10 cellular contexts compared by ENCODE assay signal in genomic region chr12:68641138-68641537, GRCh38. TPM values are rescaled to one million over a fixed set of nuclear protein-coding genes. Genes with fewer than 3 reads are reported as not detected.
DNase-seq lines count a peak whose midpoint lies in the region; ATAC-seq and TF ChIP-seq lines count a peak whose summit lies in the region.
"Had no signal": no experiment of that assay in that cellular context is flagged by ENCODE, and none has a peak within 500 bp of the region (broad histone marks: within the 10 kb centered on the region; RNA-seq: fewer than 3 reads in every experiment).

No MANE protein-coding gene starts in this region.

- DNase-seq in activated CD4-positive, alpha-beta T cell treated with anti-CD3 and anti-CD28 coated beads for 24 hours (ENCODE audit: low read depth in 2 of 2), result peak; percentile 23 to 31
- no peak for DNase-seq in activated CD4-positive, alpha-beta T cell treated with anti-CD3 and anti-CD28 coated beads for 1 hour
- peak; percentile 48 for DNase-seq in activated T-helper 2 cell treated with anti-CD3 and anti-CD28 coated beads, Interferon-gamma antibody, Interleukin-2, Interleukin-4, amounts not matched to agents 10 μg/mL and 5 μg/mL and 100 μg/mL, durations not matched to agents 14 hours and 24 hours and 36 hours (ENCODE audit: low spot score)
- peak; percentile 22 to 41 (median 40) for DNase-seq in stimulated activated CD4-positive, alpha-beta T cell treated with anti-CD3 and anti-CD28 coated beads, TNF-alpha, amount 100 ng/mL, for 24 hours (ENCODE audit: low read depth in 3 of 3)
- DNase-seq in T-helper 9 cell (no peak), NCI-H345 treated with DMSO at 0.1 percent for 48 hours (lab: John Stamatoyannopoulos, UW; ENCODE audit: unreplicated experiment) (no peak), spleen (no peak)

- peak overlapping the region in 1 of 8 donors; percentile 24 for H3K4me3 ChIP-seq in spleen
- H3K4me3 ChIP-seq: A549, SJSA1 had no signal

- no peaks in the 10 kb centered on the region for H3K9me3 Mint-ChIP-seq in activated T-helper 2 cell treated with anti-CD3 and anti-CD28 coated beads, Interferon-gamma antibody, Interleukin-2, Interleukin-4, amounts not matched to agents 10 μg/mL and 5 μg/mL and 100 μg/mL, durations not matched to agents 14 hours and 24 hours and 36 hours

- no peak for TF ChIP-seq POLR2A in spleen (IDR thresholded peaks at IDR 0.05)

- no peaks in the 10 kb centered on the region for H3K27me3 Mint-ChIP-seq in activated T-helper 2 cell treated with anti-CD3 and anti-CD28 coated beads, Interferon-gamma antibody, Interleukin-2, Interleukin-4, amounts not matched to agents 10 μg/mL and 5 μg/mL and 100 μg/mL, durations not matched to agents 14 hours and 24 hours and 36 hours (ENCODE audit: low read depth)

- peak; percentile 88 for ATAC-seq in HG03108 (IDR thresholded peaks at IDR 0.05; ENCODE audit: unreplicated experiment)
- ATAC-seq: A549 had no signal

- H3K9me3 ChIP-seq in spleen, result no peaks in the 10 kb centered on the region
- H3K9me3 ChIP-seq: A549, SJSA1 had no signal

- H3K36me3 Mint-ChIP-seq in activated T-helper 2 cell treated with anti-CD3 and anti-CD28 coated beads, Interferon-gamma antibody, Interleukin-2, Interleukin-4, amounts not matched to agents 10 μg/mL and 5 μg/mL and 100 μg/mL, durations not matched to agents 14 hours and 24 hours and 36 hours (ENCODE audit: low read depth), result peaks cover 33% of the 10 kb centered on the region

- WGBS in spleen, 5 donors, result 22 to 44% (median 29%) methylated on average over 5 of the region's 5 CpGs

- peak overlapping the region; percentile 28 for H3K27ac Mint-ChIP-seq in activated T-helper 2 cell treated with anti-CD3 and anti-CD28 coated beads, Interferon-gamma antibody, Interleukin-2, Interleukin-4, amounts not matched to agents 10 μg/mL and 5 μg/mL and 100 μg/mL, durations not matched to agents 14 hours and 24 hours and 36 hours

- peak overlapping the region in 4 of 8 donors; percentile 19 to 55 (median 33) for H3K27ac ChIP-seq in spleen
- H3K27ac ChIP-seq: A549, SJSA1 had no signal

- intact Hi-C loops in activated T-helper 2 cell treated with anti-CD3 and anti-CD28 coated beads, Interferon-gamma antibody, Interleukin-2, Interleukin-4, amounts not matched to agents 10 μg/mL and 5 μg/mL and 100 μg/mL, durations not matched to agents 14 hours and 24 hours and 36 hours (cut with micrococcal nuclease), result loop anchor here (1.0 to 5.0 kb wide), 4 partner anchors 29 to 276 kb away; partner anchors contain the start of gene NUP107
- intact Hi-C loops in spleen (cut with DNase I; ENCODE audit: low total_unique reads), result no loop called here

- peaks cover 55 to 100% (median 82%) of the 10 kb centered on the region in 6 donors for H3K4me1 ChIP-seq in spleen

- H3K4me3 Mint-ChIP-seq in activated T-helper 2 cell treated with anti-CD3 and anti-CD28 coated beads, Interferon-gamma antibody, Interleukin-2, Interleukin-4, amounts not matched to agents 10 μg/mL and 5 μg/mL and 100 μg/mL, durations not matched to agents 14 hours and 24 hours and 36 hours (ENCODE audit: low read depth), result peak overlapping the region; percentile 6

- no peak for TF ChIP-seq CTCF in spleen (IDR thresholded peaks at IDR 0.05 in 8 of 11, conservative IDR thresholded peaks at IDR 0.05 in 3 of 11)

- peaks cover 57% of the 10 kb centered on the region for H3K4me1 Mint-ChIP-seq in activated T-helper 2 cell treated with anti-CD3 and anti-CD28 coated beads, Interferon-gamma antibody, Interleukin-2, Interleukin-4, amounts not matched to agents 10 μg/mL and 5 μg/mL and 100 μg/mL, durations not matched to agents 14 hours and 24 hours and 36 hours (ENCODE audit: low read depth)

- no peaks in the 10 kb centered on the region for H3K27me3 ChIP-seq in spleen (replicated peaks in 1 of 7)
- H3K27me3 ChIP-seq: SJSA1 had no signal

- H3K36me3 ChIP-seq in spleen, result peaks cover 0 to 23% (median 6%) of the 10 kb centered on the region in 6 donors

RNA-seq across cellular contexts. Expression of gene RAP1B, which starts 30.4 kb away (rescaled TPM):
- total RNA-seq in activated T-helper 2 cell treated with anti-CD3 and anti-CD28 coated beads, Interferon-gamma antibody, Interleukin-2, Interleukin-4, amounts not matched to agents 10 μg/mL and 5 μg/mL and 100 μg/mL, durations not matched to agents 14 hours and 24 hours and 36 hours, result 174 and 182 TPM in 2 replicates
- total RNA-seq in spleen, result 100 to 1,000 TPM; 178 to 321 (median 249) TPM
- polyA plus RNA-seq in spleen, result 100 to 1,000 TPM; 107 to 157 (median 132) TPM

RNA-seq across cellular contexts. Expression of gene NUP107, which starts 45.6 kb away (rescaled TPM):
- total RNA-seq in activated T-helper 2 cell treated with anti-CD3 and anti-CD28 coated beads, Interferon-gamma antibody, Interleukin-2, Interleukin-4, amounts not matched to agents 10 μg/mL and 5 μg/mL and 100 μg/mL, durations not matched to agents 14 hours and 24 hours and 36 hours, result 101 and 106 TPM in 2 replicates
- total RNA-seq in spleen, result 10 to 100 TPM; 41.1 to 61.4 (median 53.4) TPM
- 10 to 100 TPM; 19.7 to 26.7 (median 20.3) TPM for polyA plus RNA-seq in spleen

Comparison
In these comparisons a context has a peak if more than half of its experiments do, and no peak if none do; other contexts are left out.
1. DNase-seq: peak in activated CD4-positive, alpha-beta T cell treated with anti-CD3 and anti-CD28 coated beads for 24 hours (2 of 2), activated T-helper 2 cell treated with anti-CD3 and anti-CD28 coated beads, Interferon-gamma antibody, Interleukin-2, Interleukin-4, amounts not matched to agents 10 μg/mL and 5 μg/mL and 100 μg/mL, durations not matched to agents 14 hours and 24 hours and 36 hours (single experiment) and stimulated activated CD4-positive, alpha-beta T cell treated with anti-CD3 and anti-CD28 coated beads, TNF-alpha, amount 100 ng/mL, for 24 hours (3 of 3); none in activated CD4-positive, alpha-beta T cell treated with anti-CD3 and anti-CD28 coated beads for 1 hour (single experiment), T-helper 9 cell (single experiment), NCI-H345 treated with DMSO at 0.1 percent for 48 hours (single experiment) and spleen (single experiment).